Comparison of ENCODE assay signal across 8 cellular contexts in genomic region chr17:39979865-39980401, GRCh38. TPM values are rescaled to one million over a fixed set of nuclear protein-coding genes. Genes with fewer than 3 reads are reported as not detected.
DNase-seq lines count a peak whose midpoint lies in the region; ATAC-seq, FAIRE-seq and TF ChIP-seq lines count a peak whose summit lies in the region.

No MANE protein-coding gene starts in this region.

- H3K9me3 Mint-ChIP-seq in Calu3 (ENCODE audit: low read depth, unreplicated experiment): no peaks in the 10 kb centered on the region

- H3K9me3 ChIP-seq in RWPE2 (ENCODE audit: severe bottlenecking) (no peaks in the 10 kb centered on the region), ectodermal cell (ENCODE audit: control insufficient read depth, low read length) (no peaks in the 10 kb centered on the region), mesodermal cell (ENCODE audit: control insufficient read depth, low read length) (no peaks in the 10 kb centered on the region), uterus (no peaks in the 10 kb centered on the region)

- FAIRE-seq in GM19239 (lab: Jason Lieb, UNC) (peak; percentile 52), HTR-8/SVneo (lab: Jason Lieb, UNC) (peak; percentile 36)

- TF ChIP-seq CTCF in Calu3 (IDR thresholded peaks at IDR 0.05; ENCODE audit: unreplicated experiment): no peak
- TF ChIP-seq CTCF in RWPE2 (IDR thresholded peaks at IDR 0.05; ENCODE audit: poor library complexity, severe bottlenecking): no peak
- no peak for TF ChIP-seq CTCF in uterus (IDR thresholded peaks at IDR 0.05)

- peaks cover 49% of the 10 kb centered on the region for H3K27me3 Mint-ChIP-seq in Calu3 (ENCODE audit: unreplicated experiment)

- H3K4me1 Mint-ChIP-seq in Calu3 (ENCODE audit: low read depth, unreplicated experiment): peaks cover 26% of the 10 kb centered on the region

- 2 to 3% methylated on average over 12 of the region's 12 CpGs for WGBS in ectodermal cell, 2 experiments
- WGBS in mesodermal cell (ENCODE audit: insufficient coverage in 2 of 2), 2 experiments: 3 to 4% methylated on average over 12 of the region's 12 CpGs

- H3K36me3 ChIP-seq in RWPE2 (ENCODE audit: low read depth) (peaks cover 30% of the 10 kb centered on the region), ectodermal cell (ENCODE audit: control insufficient read depth, insufficient read depth, low read length) (peaks cover 9% of the 10 kb centered on the region), mesodermal cell (ENCODE audit: control insufficient read depth, insufficient read depth, low read length) (peaks cover 14% of the 10 kb centered on the region), uterus (no peaks in the 10 kb centered on the region)

- intact Hi-C loops in Calu3 (cut with micrococcal nuclease; ENCODE audit: unreplicated experiment) (loop anchor here (1.0 to 5.0 kb wide), 26 partner anchors 21 to 452 kb away; partner anchors contain the start of gene MIEN1), uterus (cut with DNase I; ENCODE audit: low total_unique reads) (no loop called here)

- peak overlapping the region; percentile 89 for H3K27ac ChIP-seq in RWPE2 (ENCODE audit: poor library complexity, severe bottlenecking)
- no peak overlapping the region for H3K27ac ChIP-seq in ectodermal cell (ENCODE audit: insufficient read depth, low read depth, low read length, poor library complexity, severe bottlenecking)
- H3K27ac ChIP-seq in mesodermal cell (ENCODE audit: low read depth, low read length, severe bottlenecking): peak overlapping the region; percentile 96
- H3K27ac ChIP-seq in uterus: peak overlapping the region; percentile 95

- peak overlapping the region; percentile 96 for H3K4me3 ChIP-seq in RWPE2 (ENCODE audit: severe bottlenecking)
- peak overlapping the region; percentile 92 for H3K4me3 ChIP-seq in ectodermal cell (ENCODE audit: insufficient read depth, low read depth, low read length)
- peak overlapping the region; percentile 95 for H3K4me3 ChIP-seq in mesodermal cell (ENCODE audit: extremely low read depth, insufficient read depth, low read length, poor library complexity, severe bottlenecking)
- H3K4me3 ChIP-seq in uterus: peak overlapping the region; percentile 37 to 96

- CTCF ChIA-PET in Calu3 (lab: Charles Lee): interaction anchor here (0.6 to 109.6 kb wide), 98 partner anchors 21 to 1000 kb away, joined by 3 to 8195 read pairs (median 8); partner anchors contain the start of genes CASC3, CSF3, ERBB2 and GRB7

- peak; percentile 18 for ATAC-seq in RWPE2 (ENCODE audit: low read depth)

- H3K4me1 ChIP-seq in RWPE2 (ENCODE audit: insufficient read depth, poor library complexity, severe bottlenecking) (peaks cover 19% of the 10 kb centered on the region), ectodermal cell (ENCODE audit: control insufficient read depth, insufficient read depth, low read length) (no peaks in the 10 kb centered on the region), mesodermal cell (ENCODE audit: control insufficient read depth, insufficient read depth, low read length, poor library complexity, severe bottlenecking) (peaks cover 11% of the 10 kb centered on the region), uterus (peaks cover 0 to 13% of the 10 kb centered on the region in 2 donors)

- no peaks in the 10 kb centered on the region for H3K27me3 ChIP-seq in RWPE2 (ENCODE audit: insufficient read depth, poor library complexity, severe bottlenecking)
- peaks cover 18% of the 10 kb centered on the region for H3K27me3 ChIP-seq in ectodermal cell (ENCODE audit: control insufficient read depth, insufficient read depth, low read length, poor library complexity, severe bottlenecking)
- no peaks in the 10 kb centered on the region for H3K27me3 ChIP-seq in uterus

- DNase-seq in Calu3 (peak; percentile 99), GM19239 (ENCODE audit: insufficient read length, low spot score) (no peak), HTR-8/SVneo (ENCODE audit: insufficient read length, low spot score) (peak; percentile 52), RWPE2 (ENCODE audit: low spot score) (no peak), uterus (peak in 1 of 2 donors; percentile 35)
- DNase-seq in activated CD4-positive, CD25-positive, alpha-beta regulatory T cell treated with anti-CD3 and anti-CD28 coated beads, Interleukin-2, amount 50 U/mL, for 72 hours: no peak

- peaks cover 55% of the 10 kb centered on the region for H3K36me3 Mint-ChIP-seq in Calu3 (ENCODE audit: insufficient read depth, unreplicated experiment)

- peak overlapping the region; percentile 81 for H3K27ac Mint-ChIP-seq in Calu3 (ENCODE audit: unreplicated experiment)

- peak overlapping the region; percentile 77 for H3K4me3 Mint-ChIP-seq in Calu3 (ENCODE audit: low read depth, unreplicated experiment)

- TF ChIP-seq POLR2A in uterus (IDR thresholded peaks at IDR 0.05): no peak

- no TSS peak for BruUV-seq in Calu3 (replicated peaks; lab: Mats Ljungman, UMichigan)

RNA-seq across cellular contexts. Expression of gene PSMD3, which starts 0.7 kb away (rescaled TPM):
- total RNA-seq in Calu3 (2022) (2,152 and 2,179 TPM in 2 replicates), uterus (100 to 1,000 TPM in 1 of 4 donors, 10 to 100 TPM in 3; 62.0 to 158 (median 84.7) TPM)
- 161 TPM for polyA plus RNA-seq in ectodermal cell (2013, experiment 1 of 4)
- polyA plus RNA-seq in ectodermal cell (2013, experiment 2 of 4): 154 TPM
- 119 TPM for polyA plus RNA-seq in ectodermal cell (2013, experiment 3 of 4)
- polyA plus RNA-seq in ectodermal cell (2013, experiment 4 of 4): 136 TPM
- 161 TPM for polyA plus RNA-seq in mesodermal cell (2013, experiment 1 of 2)
- 136 TPM for polyA plus RNA-seq in mesodermal cell (2013, experiment 2 of 2)

RNA-seq across cellular contexts. Expression of gene GSDMA, which starts 17.1 kb away (rescaled TPM):
- 0.33 and 1.9 TPM in 2 replicates for total RNA-seq in Calu3 (2022)
- not detected for polyA plus RNA-seq in ectodermal cell (2013, experiment 1 of 4)
- polyA plus RNA-seq in ectodermal cell (2013, experiment 2 of 4): not detected
- not detected for polyA plus RNA-seq in ectodermal cell (2013, experiment 3 of 4)
- not detected for polyA plus RNA-seq in ectodermal cell (2013, experiment 4 of 4)
- polyA plus RNA-seq in mesodermal cell (2013, experiment 1 of 2): not detected
- polyA plus RNA-seq in mesodermal cell (2013, experiment 2 of 2): not detected
- under 1 TPM in 3 of 4 donors, not detected in 1; 0.18 to 0.35 (median 0.26) TPM for total RNA-seq in uterus

RNA-seq across cellular contexts. Expression of gene CSF3, which starts 35.3 kb away (rescaled TPM):
- total RNA-seq in Calu3 (2022) (0.38 TPM in 1 of 2 replicates, not detected in the other), uterus (1 to 10 TPM in 1 of 4 donors, under 1 TPM in 1, not detected in 2; 0.29 to 5.0 TPM)
- polyA plus RNA-seq in ectodermal cell (2013, experiment 1 of 4): not detected
- polyA plus RNA-seq in ectodermal cell (2013, experiment 2 of 4): not detected
- polyA plus RNA-seq in ectodermal cell (2013, experiment 3 of 4): not detected
- not detected for polyA plus RNA-seq in ectodermal cell (2013, experiment 4 of 4)
- polyA plus RNA-seq in mesodermal cell (2013, experiment 1 of 2): not detected
- not detected for polyA plus RNA-seq in mesodermal cell (2013, experiment 2 of 2)

RNA-seq across cellular contexts. Expression of gene LRRC3C, which starts 52.4 kb away (rescaled TPM):
- total RNA-seq in Calu3 (2022) (not detected in 2 replicates), uterus (under 1 TPM in 1 of 4 donors, not detected in 3; 0.52 TPM)
- polyA plus RNA-seq in ectodermal cell (2013, experiment 1 of 4): not detected
- not detected for polyA plus RNA-seq in ectodermal cell (2013, experiment 2 of 4)
- polyA plus RNA-seq in ectodermal cell (2013, experiment 3 of 4): not detected
- polyA plus RNA-seq in ectodermal cell (2013, experiment 4 of 4): not detected
- not detected for polyA plus RNA-seq in mesodermal cell (2013, experiment 1 of 2)
- polyA plus RNA-seq in mesodermal cell (2013, experiment 2 of 2): not detected

RNA-seq across cellular contexts. Expression of gene ORMDL3, which starts 52.5 kb away (rescaled TPM):
- total RNA-seq in Calu3 (2022): 1,738 and 1,968 TPM in 2 replicates
- polyA plus RNA-seq in ectodermal cell (2013, experiment 1 of 4): 65.4 TPM
- 71.6 TPM for polyA plus RNA-seq in ectodermal cell (2013, experiment 2 of 4)
- 50.4 TPM for polyA plus RNA-seq in ectodermal cell (2013, experiment 3 of 4)
- polyA plus RNA-seq in ectodermal cell (2013, experiment 4 of 4): 54.5 TPM
- polyA plus RNA-seq in mesodermal cell (2013, experiment 1 of 2): 42.4 TPM
- 34.9 TPM for polyA plus RNA-seq in mesodermal cell (2013, experiment 2 of 2)
- 10 to 100 TPM; 15.9 to 71.5 (median 42.9) TPM for total RNA-seq in uterus

Comparison
In these comparisons a context has a peak if more than half of its experiments do, and no peak if none do; other contexts are left out.
1. DNase-seq: peak in Calu3 (single experiment) and HTR-8/SVneo (single experiment); none in GM19239 (single experiment), RWPE2 (single experiment) and activated CD4-positive, CD25-positive, alpha-beta regulatory T cell treated with anti-CD3 and anti-CD28 coated beads, Interleukin-2, amount 50 U/mL, for 72 hours (single experiment).
2. RNA of gene PSMD3, which starts 0.7 kb away (total RNA-seq): 2,152 to 2,179 TPM in Calu3; 62.0 to 158 TPM in uterus; every median in the first group is over 10 times any median in the second.
3. Peak in every context shown above with its lines, with median percentiles within 50 percentile points of each other: H3K4me3 ChIP-seq.